In the genomic region with DNA sequence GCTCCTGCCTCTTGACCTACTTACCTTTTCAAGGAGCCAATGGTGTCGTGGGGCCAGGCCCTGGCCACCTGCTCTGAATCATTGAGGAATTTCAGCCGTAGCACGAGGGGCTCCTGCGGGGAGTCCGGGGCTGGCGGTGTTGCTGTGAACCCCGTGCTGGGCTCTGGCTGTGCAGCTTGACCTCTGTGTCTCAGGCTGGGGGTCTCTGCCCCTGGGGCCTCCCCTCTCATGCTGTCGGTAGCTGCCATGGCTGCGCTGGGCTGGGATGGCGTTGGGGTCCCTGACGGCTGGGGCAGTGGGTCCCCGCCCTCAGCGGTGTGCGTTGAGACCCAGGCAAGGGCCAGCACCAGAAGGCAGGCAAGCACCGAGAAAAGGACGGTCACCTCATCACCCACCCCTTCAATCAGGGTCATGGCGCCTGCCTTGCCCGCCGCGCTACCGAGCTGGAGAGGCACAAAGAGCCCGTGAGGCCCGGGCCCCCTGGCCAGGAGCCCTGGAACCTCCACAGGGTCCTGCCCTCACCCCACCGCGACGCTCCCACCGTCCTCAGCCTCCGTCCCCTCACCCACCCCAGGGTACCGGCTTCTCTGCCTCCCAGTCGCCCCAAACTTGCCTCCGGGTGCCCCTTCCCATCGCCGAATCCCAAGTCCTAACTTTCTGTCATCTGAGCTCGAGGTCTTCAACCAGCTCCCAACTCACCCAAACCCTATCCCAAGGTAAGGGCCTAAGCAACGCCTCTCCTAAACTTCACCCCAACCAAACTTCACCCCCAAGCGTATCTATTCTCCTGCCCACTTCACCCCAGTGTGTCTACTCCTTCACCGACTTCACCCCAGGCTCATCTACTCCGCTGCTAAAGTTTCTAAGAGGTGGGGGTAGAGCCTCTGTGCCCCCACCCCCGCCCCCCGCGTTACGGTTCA, we compare ENCODE assay signal across 1 cellular context.
TF ChIP-seq lines count a peak whose summit lies in the region.

No MANE protein-coding gene starts in this region.

TF ChIP-seq in K562, 482 proteins besides CTCF, POLR2A, EP300 and RAD21 (continued from another document and continues in another):
- TF ChIP-seq ZNF668 (CRISPR knock-in tag; IDR thresholded peaks at IDR 0.05), result 0 out of 2 replicates have a peak, but pooled peaks have one; percentile 25
- peak; percentile 75 for TF ChIP-seq SUPT5H (IDR thresholded peaks at IDR 0.05)
- no peak for TF ChIP-seq RNF2 (IDR thresholded peaks at IDR 0.05)
- no peak; the same call in 1 of the 2 replicates for TF ChIP-seq SP1 (CRISPR knock-in tag; IDR thresholded peaks at IDR 0.05)
- no peak for TF ChIP-seq NCOA4 (IDR thresholded peaks at IDR 0.05; ENCODE audit: partially characterized antibody)
- no peak for TF ChIP-seq REST (CRISPR knock-in tag; IDR thresholded peaks at IDR 0.05; ENCODE audit: low read depth)
- peak; percentile 47; the same call in 1 of the 2 replicates for TF ChIP-seq TAF7 (tag; IDR thresholded peaks at IDR 0.05)
- TF ChIP-seq RBM25 (IDR thresholded peaks at IDR 0.05; ENCODE audit: low read depth, low read length, severe bottlenecking), result no peak
- no peak for TF ChIP-seq POU5F1 (IDR thresholded peaks at IDR 0.05; ENCODE audit: borderline replicate concordance, low read depth, low read length, partially characterized antibody)
- peak; percentile 41; the same call in 1 of the 2 replicates for TF ChIP-seq ELF4 (CRISPR knock-in tag; IDR thresholded peaks at IDR 0.05)
- 0 out of 2 replicates have a peak, but pooled peaks have one; percentile 20 for TF ChIP-seq BRD4 (IDR thresholded peaks at IDR 0.05)
- TF ChIP-seq ZNF76 (CRISPR knock-in tag; IDR thresholded peaks at IDR 0.05; ENCODE audit: borderline replicate concordance), result 0 out of 2 replicates have a peak, but pooled peaks have one; percentile 7
- TF ChIP-seq ZBTB1 (CRISPR knock-in tag; IDR thresholded peaks at IDR 0.05; ENCODE audit: borderline replicate concordance, low read depth), result no peak
- TF ChIP-seq, protein P1, sequence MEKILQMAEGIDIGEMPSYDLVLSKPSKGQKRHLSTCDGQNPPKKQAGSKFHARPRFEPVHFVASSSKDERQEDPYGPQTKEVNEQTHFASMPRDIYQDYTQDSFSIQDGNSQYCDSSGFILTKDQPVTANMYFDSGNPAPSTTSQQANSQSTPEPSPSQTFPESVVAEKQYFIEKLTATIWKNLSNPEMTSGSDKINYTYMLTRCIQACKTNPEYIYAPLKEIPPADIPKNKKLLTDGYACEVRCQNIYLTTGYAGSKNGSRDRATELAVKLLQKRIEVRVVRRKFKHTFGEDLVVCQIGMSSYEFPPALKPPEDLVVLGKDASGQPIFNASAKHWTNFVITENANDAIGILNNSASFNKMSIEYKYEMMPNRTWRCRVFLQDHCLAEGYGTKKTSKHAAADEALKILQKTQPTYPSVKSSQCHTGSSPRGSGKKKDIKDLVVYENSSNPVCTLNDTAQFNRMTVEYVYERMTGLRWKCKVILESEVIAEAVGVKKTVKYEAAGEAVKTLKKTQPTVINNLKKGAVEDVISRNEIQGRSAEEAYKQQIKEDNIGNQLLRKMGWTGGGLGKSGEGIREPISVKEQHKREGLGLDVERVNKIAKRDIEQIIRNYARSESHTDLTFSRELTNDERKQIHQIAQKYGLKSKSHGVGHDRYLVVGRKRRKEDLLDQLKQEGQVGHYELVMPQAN (IDR thresholded peaks at IDR 0.05; ENCODE audit: borderline replicate concordance), result peak; percentile 81
- TF ChIP-seq ZNF354B (CRISPR knock-in tag; IDR thresholded peaks at IDR 0.05), result no peak
- TF ChIP-seq, protein P2, sequence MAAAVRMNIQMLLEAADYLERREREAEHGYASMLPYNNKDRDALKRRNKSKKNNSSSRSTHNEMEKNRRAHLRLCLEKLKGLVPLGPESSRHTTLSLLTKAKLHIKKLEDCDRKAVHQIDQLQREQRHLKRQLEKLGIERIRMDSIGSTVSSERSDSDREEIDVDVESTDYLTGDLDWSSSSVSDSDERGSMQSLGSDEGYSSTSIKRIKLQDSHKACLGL (CRISPR knock-in tag; IDR thresholded peaks at IDR 0.05; ENCODE audit: borderline replicate concordance, poor library complexity, severe bottlenecking), result no peak
- TF ChIP-seq CBX1 (IDR thresholded peaks at IDR 0.05; ENCODE audit: low read depth), result peak; percentile 18; the same call in 1 of the 2 replicates
- TF ChIP-seq ZNF140 (CRISPR knock-in tag; IDR thresholded peaks at IDR 0.05), result no peak
- 0 out of 2 replicates have a peak, but pooled peaks have one; percentile 8 for TF ChIP-seq HBP1 (CRISPR knock-in tag; IDR thresholded peaks at IDR 0.05)
- TF ChIP-seq HCFC1 (IDR thresholded peaks at IDR 0.05; ENCODE audit: low read depth, low read length), result no peak
- no peak for TF ChIP-seq ZNF282 (CRISPR knock-in tag; IDR thresholded peaks at IDR 0.05)
- no peak for TF ChIP-seq ELF2 (CRISPR knock-in tag; IDR thresholded peaks at IDR 0.05)
- peak; percentile 25; the same call in 1 of the 2 replicates for TF ChIP-seq MTA3 (IDR thresholded peaks at IDR 0.05; ENCODE audit: borderline replicate concordance)
- peak; percentile 62 for TF ChIP-seq POLR2B (IDR thresholded peaks at IDR 0.05; ENCODE audit: low read depth, partially characterized antibody)
- TF ChIP-seq NFE2 (IDR thresholded peaks at IDR 0.05; ENCODE audit: low read depth), result no peak
- TF ChIP-seq, protein P3, sequence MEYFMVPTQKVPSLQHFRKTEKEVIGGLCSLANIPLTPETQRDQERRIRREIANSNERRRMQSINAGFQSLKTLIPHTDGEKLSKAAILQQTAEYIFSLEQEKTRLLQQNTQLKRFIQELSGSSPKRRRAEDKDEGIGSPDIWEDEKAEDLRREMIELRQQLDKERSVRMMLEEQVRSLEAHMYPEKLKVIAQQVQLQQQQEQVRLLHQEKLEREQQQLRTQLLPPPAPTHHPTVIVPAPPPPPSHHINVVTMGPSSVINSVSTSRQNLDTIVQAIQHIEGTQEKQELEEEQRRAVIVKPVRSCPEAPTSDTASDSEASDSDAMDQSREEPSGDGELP (CRISPR knock-in tag; IDR thresholded peaks at IDR 0.05; ENCODE audit: borderline replicate concordance), result 0 out of 2 replicates have a peak, but pooled peaks have one; percentile 4
- no peak for TF ChIP-seq RBM22 (IDR thresholded peaks at IDR 0.05; ENCODE audit: low read depth, low read length, poor library complexity, severe bottlenecking)
- no peak for TF ChIP-seq KLF1 (tag; IDR thresholded peaks at IDR 0.05)
- no peak for TF ChIP-seq SAFB2 (IDR thresholded peaks at IDR 0.05; ENCODE audit: borderline replicate concordance, low read depth, low read length, severe bottlenecking)
- TF ChIP-seq, protein P4, sequence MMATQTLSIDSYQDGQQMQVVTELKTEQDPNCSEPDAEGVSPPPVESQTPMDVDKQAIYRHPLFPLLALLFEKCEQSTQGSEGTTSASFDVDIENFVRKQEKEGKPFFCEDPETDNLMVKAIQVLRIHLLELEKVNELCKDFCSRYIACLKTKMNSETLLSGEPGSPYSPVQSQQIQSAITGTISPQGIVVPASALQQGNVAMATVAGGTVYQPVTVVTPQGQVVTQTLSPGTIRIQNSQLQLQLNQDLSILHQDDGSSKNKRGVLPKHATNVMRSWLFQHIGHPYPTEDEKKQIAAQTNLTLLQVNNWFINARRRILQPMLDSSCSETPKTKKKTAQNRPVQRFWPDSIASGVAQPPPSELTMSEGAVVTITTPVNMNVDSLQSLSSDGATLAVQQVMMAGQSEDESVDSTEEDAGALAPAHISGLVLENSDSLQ (IDR thresholded peaks at IDR 0.05), result peak; percentile 26; the same call in 1 of the 2 replicates
- peak; percentile 67 for TF ChIP-seq SMARCA4 (IDR thresholded peaks at IDR 0.05)
- no peak for TF ChIP-seq ESRRA (IDR thresholded peaks at IDR 0.05; ENCODE audit: borderline replicate concordance, low read depth)
- TF ChIP-seq FOXP1 (CRISPR knock-in tag; IDR thresholded peaks at IDR 0.05), result no peak; the same call in 1 of the 2 replicates
- TF ChIP-seq, protein P5, sequence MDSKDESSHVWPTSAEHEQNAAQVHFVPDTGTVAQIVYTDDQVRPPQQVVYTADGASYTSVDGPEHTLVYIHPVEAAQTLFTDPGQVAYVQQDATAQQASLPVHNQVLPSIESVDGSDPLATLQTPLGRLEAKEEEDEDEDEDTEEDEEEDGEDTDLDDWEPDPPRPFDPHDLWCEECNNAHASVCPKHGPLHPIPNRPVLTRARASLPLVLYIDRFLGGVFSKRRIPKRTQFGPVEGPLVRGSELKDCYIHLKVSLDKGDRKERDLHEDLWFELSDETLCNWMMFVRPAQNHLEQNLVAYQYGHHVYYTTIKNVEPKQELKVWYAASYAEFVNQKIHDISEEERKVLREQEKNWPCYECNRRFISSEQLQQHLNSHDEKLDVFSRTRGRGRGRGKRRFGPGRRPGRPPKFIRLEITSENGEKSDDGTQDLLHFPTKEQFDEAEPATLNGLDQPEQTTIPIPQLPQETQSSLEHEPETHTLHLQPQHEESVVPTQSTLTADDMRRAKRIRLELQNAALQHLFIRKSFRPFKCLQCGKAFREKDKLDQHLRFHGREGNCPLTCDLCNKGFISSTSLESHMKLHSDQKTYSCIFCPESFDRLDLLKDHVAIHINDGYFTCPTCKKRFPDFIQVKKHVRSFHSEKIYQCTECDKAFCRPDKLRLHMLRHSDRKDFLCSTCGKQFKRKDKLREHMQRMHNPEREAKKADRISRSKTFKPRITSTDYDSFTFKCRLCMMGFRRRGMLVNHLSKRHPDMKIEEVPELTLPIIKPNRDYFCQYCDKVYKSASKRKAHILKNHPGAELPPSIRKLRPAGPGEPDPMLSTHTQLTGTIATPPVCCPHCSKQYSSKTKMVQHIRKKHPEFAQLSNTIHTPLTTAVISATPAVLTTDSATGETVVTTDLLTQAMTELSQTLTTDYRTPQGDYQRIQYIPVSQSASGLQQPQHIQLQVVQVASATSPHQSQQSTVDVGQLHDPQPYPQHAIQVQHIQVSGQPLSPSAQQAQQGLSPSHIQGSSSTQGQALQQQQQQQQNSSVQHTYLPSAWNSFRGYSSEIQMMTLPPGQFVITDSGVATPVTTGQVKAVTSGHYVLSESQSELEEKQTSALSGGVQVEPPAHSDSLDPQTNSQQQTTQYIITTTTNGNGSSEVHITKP (IDR thresholded peaks at IDR 0.05; ENCODE audit: partially characterized antibody), result no peak
- no peak for TF ChIP-seq FOXK2 (conservative IDR thresholded peaks at IDR 0.05 in 1 of 2, IDR thresholded peaks at IDR 0.05 in 1 of 2; ENCODE audit: low read depth in 2 of 2)
- TF ChIP-seq BRD9 (IDR thresholded peaks at IDR 0.05; ENCODE audit: low read depth, partially characterized antibody), result peak; percentile 73
- peak; percentile 38; the same call in 1 of the 2 replicates for TF ChIP-seq PHF8 (IDR thresholded peaks at IDR 0.05; ENCODE audit: borderline replicate concordance, low read length)
- TF ChIP-seq, protein P6, sequence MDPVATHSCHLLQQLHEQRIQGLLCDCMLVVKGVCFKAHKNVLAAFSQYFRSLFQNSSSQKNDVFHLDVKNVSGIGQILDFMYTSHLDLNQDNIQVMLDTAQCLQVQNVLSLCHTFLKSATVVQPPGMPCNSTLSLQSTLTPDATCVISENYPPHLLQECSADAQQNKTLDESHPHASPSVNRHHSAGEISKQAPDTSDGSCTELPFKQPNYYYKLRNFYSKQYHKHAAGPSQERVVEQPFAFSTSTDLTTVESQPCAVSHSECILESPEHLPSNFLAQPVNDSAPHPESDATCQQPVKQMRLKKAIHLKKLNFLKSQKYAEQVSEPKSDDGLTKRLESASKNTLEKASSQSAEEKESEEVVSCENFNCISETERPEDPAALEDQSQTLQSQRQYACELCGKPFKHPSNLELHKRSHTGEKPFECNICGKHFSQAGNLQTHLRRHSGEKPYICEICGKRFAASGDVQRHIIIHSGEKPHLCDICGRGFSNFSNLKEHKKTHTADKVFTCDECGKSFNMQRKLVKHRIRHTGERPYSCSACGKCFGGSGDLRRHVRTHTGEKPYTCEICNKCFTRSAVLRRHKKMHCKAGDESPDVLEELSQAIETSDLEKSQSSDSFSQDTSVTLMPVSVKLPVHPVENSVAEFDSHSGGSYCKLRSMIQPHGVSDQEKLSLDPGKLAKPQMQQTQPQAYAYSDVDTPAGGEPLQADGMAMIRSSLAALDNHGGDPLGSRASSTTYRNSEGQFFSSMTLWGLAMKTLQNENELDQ (CRISPR knock-in tag; IDR thresholded peaks at IDR 0.05; ENCODE audit: borderline replicate concordance), result no peak
- no peak for TF ChIP-seq PTBP1 (IDR thresholded peaks at IDR 0.05; ENCODE audit: low read depth, low read length)
- TF ChIP-seq ZKSCAN1 (IDR thresholded peaks at IDR 0.05; ENCODE audit: low read depth, low read length), result no peak
- TF ChIP-seq LARP7 (IDR thresholded peaks at IDR 0.05), result peak; percentile 95
